13 cellular contexts compared by ENCODE assay signal in the genomic region with DNA sequence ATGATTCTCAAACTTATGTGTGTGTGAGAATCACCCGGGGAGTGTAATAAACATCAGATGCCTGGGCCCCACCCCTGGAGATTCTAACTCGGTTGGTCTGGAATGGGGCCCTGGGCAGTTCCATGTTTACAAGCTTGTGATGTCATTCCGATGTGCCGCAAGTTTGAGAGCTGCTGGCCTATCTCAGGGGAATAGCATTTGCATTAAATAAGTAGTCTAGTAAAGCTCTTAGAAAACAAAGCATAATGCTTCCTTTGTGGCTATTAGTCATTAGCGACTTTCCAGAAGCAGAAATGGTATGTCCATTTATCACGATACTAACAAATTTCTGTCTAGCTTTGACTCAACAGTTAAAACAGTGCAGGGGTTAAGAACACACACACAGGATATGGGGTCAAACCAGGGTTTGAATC. TPM values are rescaled to one million over a fixed set of nuclear protein-coding genes. Genes with fewer than 3 reads are reported as not detected.
A peak's percentile ranks its signal among the peaks of the same experiment; 100 is the strongest.
DNase-seq lines count a peak whose midpoint lies in the region; ATAC-seq and TF ChIP-seq lines count a peak whose summit lies in the region.
"Had no signal": no experiment of that assay in that cellular context is flagged by ENCODE, and none has a peak within 500 bp of the region (broad histone marks: within the 10 kb centered on the region; RNA-seq: fewer than 3 reads in every experiment).

No MANE protein-coding gene starts in this region.

- H3K27ac ChIP-seq in osteoblast (ENCODE audit: low read depth, low read length): no peak overlapping the region
- H3K27ac ChIP-seq: body of pancreas, upper lobe of left lung had no signal

- H3K36me3 ChIP-seq in GM06990 (ENCODE audit: control insufficient read depth, insufficient read depth, low read length): no peaks in the 10 kb centered on the region
- no peaks in the 10 kb centered on the region for H3K36me3 ChIP-seq in osteoblast (ENCODE audit: insufficient read depth, low read length)
- H3K36me3 ChIP-seq: upper lobe of left lung had no signal

- H3K4me1 ChIP-seq in osteoblast (ENCODE audit: insufficient read depth, low read length): peaks cover 5% of the 10 kb centered on the region
- H3K4me1 ChIP-seq: body of pancreas, upper lobe of left lung had no signal

- no peaks in the 10 kb centered on the region for H4K20me1 ChIP-seq in osteoblast (ENCODE audit: insufficient read depth, low read length)

- no peak overlapping the region for H3K27ac Mint-ChIP-seq in immature natural killer cell
- H3K27ac Mint-ChIP-seq: natural killer cell had no signal

- peaks cover 0 to 2% (median 0%) of the 10 kb centered on the region in 6 donors for H3K9me3 Mint-ChIP-seq in immature natural killer cell

- no peaks in the 10 kb centered on the region for H3K27me3 ChIP-seq in GM06990 (replicated peaks; ENCODE audit: control insufficient read depth, insufficient read depth, low read length)
- no peaks in the 10 kb centered on the region for H3K27me3 ChIP-seq in osteoblast (ENCODE audit: insufficient read depth, low read length)
- H3K27me3 ChIP-seq: body of pancreas, upper lobe of left lung had no signal

- H3K4me3 Mint-ChIP-seq in immature natural killer cell: no peak overlapping the region
- H3K4me3 Mint-ChIP-seq: natural killer cell had no signal

- H2AFZ ChIP-seq in osteoblast (ENCODE audit: low read length): no peak overlapping the region

- H3K4me2 ChIP-seq in osteoblast (ENCODE audit: insufficient read depth, low read length): peak overlapping the region; percentile 15

- no peak for TF ChIP-seq CTCF in GM06990 (IDR thresholded peaks at IDR 0.05; ENCODE audit: insufficient read depth, low read length, poor library complexity, severe bottlenecking)
- TF ChIP-seq CTCF in osteoblast (IDR thresholded peaks at IDR 0.05; ENCODE audit: extremely low read depth, low read depth, low read length): no peak

- H3K4me1 Mint-ChIP-seq in immature natural killer cell: peaks cover 0 to 4% of the 10 kb centered on the region in 2 donors

- no peaks in the 10 kb centered on the region for H3K79me2 ChIP-seq in osteoblast (ENCODE audit: insufficient read depth, low read length)

- H3K36me3 Mint-ChIP-seq in immature natural killer cell: peaks cover 0 to 4% (median 0%) of the 10 kb centered on the region in 3 donors
- H3K36me3 Mint-ChIP-seq: natural killer cell had no signal

- DNase-seq in GM06990 (ENCODE audit: extremely low read depth, insufficient read length): peak; percentile 53
- DNase-seq in HPDE6-E6E7 (ENCODE audit: extremely low spot score): peak; percentile 16
- peak; percentile 36 for DNase-seq in brain pericyte (ENCODE audit: low read depth, low spot score)
- peak; percentile 79 for DNase-seq in osteoblast (ENCODE audit: insufficient read length, low spot score, missing footprints)
- DNase-seq in activated naive CD4-positive, alpha-beta T cell treated with anti-CD3 and anti-CD28 coated beads, Interleukin-2, amount 50 U/mL, for 16 hours: no peak
- no peak for DNase-seq in immature natural killer cell
- no peak for DNase-seq in DMS 273 treated with DMSO at 0.1 percent for 48 hours (lab: John Stamatoyannopoulos, UW)
- DNase-seq: body of pancreas, DND-41, natural killer cell, NCI-H2029, upper lobe of left lung had no signal

- peaks cover 4 to 19% (median 11%) of the 10 kb centered on the region in 3 donors for H3K27me3 Mint-ChIP-seq in immature natural killer cell (ENCODE audit: low read depth in 3 of 3)

- H3K9me3 ChIP-seq in osteoblast (ENCODE audit: low read depth, low read length): no peaks in the 10 kb centered on the region
- H3K9me3 ChIP-seq: body of pancreas, upper lobe of left lung had no signal

- H3K4me3 ChIP-seq in GM06990 (replicated peaks; ENCODE audit: low read depth, low read length) (no peak overlapping the region), osteoblast (ENCODE audit: insufficient read depth, low read length) (no peak overlapping the region)
- H3K4me3 ChIP-seq: body of pancreas, upper lobe of left lung had no signal

- no peak for ATAC-seq in HG03025 (IDR thresholded peaks at IDR 0.05; ENCODE audit: low FRiP score, unreplicated experiment)
- ATAC-seq: body of pancreas, natural killer cell had no signal

RNA-seq across cellular contexts. Expression of a gene that starts 20.9 kb away (rescaled TPM):
- 1.8 and 2.1 TPM in 2 replicates for total RNA-seq in osteoblast
- under 1 TPM; 0.53 to 0.90 (median 0.87) TPM for polyA plus RNA-seq in immature natural killer cell

RNA-seq across cellular contexts. Expression of a gene that starts 21.1 kb away (rescaled TPM):
- 40.5 and 48.0 TPM in 2 replicates for total RNA-seq in osteoblast
- polyA plus RNA-seq in immature natural killer cell: 100 to 1,000 TPM; 132 to 209 (median 169) TPM

Comparison
In these comparisons a context has a peak if more than half of its experiments do, and no peak if none do; other contexts are left out.
1. DNase-seq: peak in GM06990 (single experiment), HPDE6-E6E7 (single experiment), brain pericyte (single experiment) and osteoblast (single experiment); none in activated naive CD4-positive, alpha-beta T cell treated with anti-CD3 and anti-CD28 coated beads, Interleukin-2, amount 50 U/mL, for 16 hours (single experiment), immature natural killer cell (0 of 3) and DMS 273 treated with DMSO at 0.1 percent for 48 hours (single experiment).